24 cellular contexts compared by ENCODE assay signal in genomic region chr9:136304981-136305380, GRCh38. TPM values are rescaled to one million over a fixed set of nuclear protein-coding genes. Genes with fewer than 3 reads are reported as not detected.
A peak's percentile ranks its signal among the peaks of the same experiment; 100 is the strongest.
DNase-seq lines count a peak whose midpoint lies in the region; ATAC-seq and TF ChIP-seq lines count a peak whose summit lies in the region.
"Had no signal": no experiment of that assay in that cellular context is flagged by ENCODE, and none has a peak within 500 bp of the region (broad histone marks: within the 10 kb centered on the region; RNA-seq: fewer than 3 reads in every experiment).

No MANE protein-coding gene starts in this region.

- TF ChIP-seq CTCF in endodermal cell (conservative IDR thresholded peaks at IDR 0.05) (no peak), endothelial cell (IDR thresholded peaks at IDR 0.05; ENCODE audit: unreplicated experiment) (no peak)

- no peaks in the 10 kb centered on the region for H3K4me1 Mint-ChIP-seq in endodermal cell
- H3K4me1 Mint-ChIP-seq in endothelial cell (ENCODE audit: unreplicated experiment) = no peaks in the 10 kb centered on the region
- H3K4me1 Mint-ChIP-seq: H9 had no signal

- H3K27me3 Mint-ChIP-seq in endodermal cell (ENCODE audit: insufficient read depth) = no peaks in the 10 kb centered on the region
- H3K27me3 Mint-ChIP-seq in endothelial cell (ENCODE audit: unreplicated experiment) = no peaks in the 10 kb centered on the region
- H3K27me3 Mint-ChIP-seq: B cell had no signal

- no peaks in the 10 kb centered on the region for H3K36me3 Mint-ChIP-seq in endodermal cell (ENCODE audit: low read depth)
- H3K36me3 Mint-ChIP-seq in endothelial cell (ENCODE audit: low read depth, unreplicated experiment) = no peaks in the 10 kb centered on the region

- H3K4me3 ChIP-seq in NT2/D1 (ENCODE audit: insufficient read length, low read depth) = no peak overlapping the region
- H3K4me3 ChIP-seq in endodermal cell (ENCODE audit: low read length) = no peak overlapping the region
- H3K4me3 ChIP-seq: GM23248, SJCRH30 had no signal

- no peak overlapping the region for H3K27ac Mint-ChIP-seq in endodermal cell
- no peak overlapping the region for H3K27ac Mint-ChIP-seq in endothelial cell (ENCODE audit: unreplicated experiment)
- H3K27ac Mint-ChIP-seq: B cell, H9, HFFc6 had no signal

- H3K9me3 Mint-ChIP-seq in endodermal cell = no peaks in the 10 kb centered on the region
- no peaks in the 10 kb centered on the region for H3K9me3 Mint-ChIP-seq in endothelial cell (ENCODE audit: unreplicated experiment)
- H3K9me3 Mint-ChIP-seq: H9, HFFc6 had no signal

- WGBS in endodermal cell (ENCODE audit: insufficient coverage in 1 of 2, insufficient read length in 1 of 2), 2 experiments = 89 to 95% methylated on average over 9 to 13 of the region's 13 CpGs

- no peaks in the 10 kb centered on the region for H3K27me3 ChIP-seq in NT2/D1 (ENCODE audit: insufficient read depth, insufficient read length)
- H3K27me3 ChIP-seq in endodermal cell (ENCODE audit: control insufficient read depth, insufficient read depth, low read length, poor library complexity, severe bottlenecking) = no peaks in the 10 kb centered on the region

- H3K9me3 ChIP-seq in NT2/D1 (ENCODE audit: insufficient read depth, low read length) (no peaks in the 10 kb centered on the region), endodermal cell (ENCODE audit: control insufficient read depth, low read length) (no peaks in the 10 kb centered on the region)
- H3K9me3 ChIP-seq: SJCRH30 had no signal

- H3K4me1 ChIP-seq in NT2/D1 (ENCODE audit: insufficient read depth, insufficient read length) = peaks cover 25% of the 10 kb centered on the region
- H3K4me1 ChIP-seq in endodermal cell (ENCODE audit: control insufficient read depth, insufficient read depth, low read length) = no peaks in the 10 kb centered on the region

- intact Hi-C loops in left ventricle myocardium superior (cut with micrococcal nuclease) = no loop called here
- intact Hi-C loops in cardiac septum (cut with DNase I) = no loop called here

- DNase-seq in left ventricle myocardium superior (peak; percentile 29), cardiac septum (ENCODE audit: low spot score) (no peak), NT2/D1 (ENCODE audit: low read depth, low spot score) (no peak), endodermal cell (no peak), endothelial cell (ENCODE audit: low spot score) (no peak)
- no peak for DNase-seq in stimulated activated CD4-positive, alpha-beta T cell treated with anti-CD3 and anti-CD28 coated beads, Interleukin-15, amount 100 ng/mL, for 24 hours
- DNase-seq in activated CD8-positive, alpha-beta memory T cell treated with anti-CD3 and anti-CD28 coated beads for 24 hours = no peak
- DNase-seq: DMS153, H9, HFFc6, KBM-7, MV-4-11, NCI-H1105, NCI-H1436 treated with DMSO at 0.1 percent for 48 hours, NCI-H187 treated with DMSO at 0.1 percent for 48 hours, NCI-H2227 treated with DMSO at 0.1 percent for 48 hours, NCI-H526 treated with DMSO at 0.1 percent for 48 hours, T-helper 1 cell had no signal

- ATAC-seq in left ventricle myocardium superior = no peak

- H3K27ac ChIP-seq in endodermal cell (ENCODE audit: low read depth, low read length) = peak overlapping the region; percentile 64
- H3K27ac ChIP-seq: GM23248, SJCRH30 had no signal

- no peak overlapping the region for H3K4me3 Mint-ChIP-seq in endodermal cell
- no peak overlapping the region for H3K4me3 Mint-ChIP-seq in endothelial cell (ENCODE audit: unreplicated experiment)
- H3K4me3 Mint-ChIP-seq: B cell, H9, HFFc6 had no signal

- H3K36me3 ChIP-seq in NT2/D1 (ENCODE audit: insufficient read depth, insufficient read length, low read length) (no peaks in the 10 kb centered on the region), endodermal cell (ENCODE audit: control insufficient read depth, insufficient read depth, low read length) (no peaks in the 10 kb centered on the region)
- H3K36me3 ChIP-seq: SJCRH30 had no signal

- H3K9ac ChIP-seq in NT2/D1 (ENCODE audit: insufficient read length, low read depth) (peak overlapping the region; percentile 13), endodermal cell (ENCODE audit: extremely low read depth, low read length, poor library complexity, severe bottlenecking) (no peak overlapping the region)
- H3K9ac ChIP-seq: GM23248 had no signal

RNA-seq across cellular contexts. Expression of gene CCDC187, which starts 1.1 kb away (rescaled TPM):
- total RNA-seq in left ventricle myocardium superior (not detected), cardiac septum (0.03 TPM), endodermal cell (under 1 TPM; 0.04 to 0.09 TPM), endothelial cell (ENCODE audit: unreplicated experiment) (0.05 TPM)
- polyA plus RNA-seq in endodermal cell (2013, experiment 1 of 2) = 0.04 TPM
- polyA plus RNA-seq in endodermal cell (2013, experiment 2 of 2) = 0.04 TPM
- total RNA-seq: Daoy, GM23248, HFFc6, LHCN-M2, MCF 10A, SJCRH30 had no signal
- polyA plus RNA-seq: GM23248 had no signal

RNA-seq across cellular contexts. Expression of gene GPSM1, which starts 22.4 kb away (rescaled TPM):
- 61.7 TPM for total RNA-seq in left ventricle myocardium superior
- total RNA-seq in cardiac septum = 35.1 TPM
- 10 to 100 TPM; 37.2 to 38.6 TPM for total RNA-seq in endodermal cell
- polyA plus RNA-seq in endodermal cell (2013, experiment 1 of 2) = 48.0 TPM
- 42.4 TPM for polyA plus RNA-seq in endodermal cell (2013, experiment 2 of 2)
- total RNA-seq in endothelial cell (ENCODE audit: unreplicated experiment) = 31.7 TPM

RNA-seq across cellular contexts. Expression of gene DNLZ, which starts 58.6 kb away (rescaled TPM):
- 40.2 TPM for total RNA-seq in left ventricle myocardium superior
- total RNA-seq in cardiac septum = 34.1 TPM
- 10 to 100 TPM; 12.6 to 20.1 TPM for total RNA-seq in endodermal cell
- 10.9 TPM for polyA plus RNA-seq in endodermal cell (2013, experiment 1 of 2)
- polyA plus RNA-seq in endodermal cell (2013, experiment 2 of 2) = 9.2 TPM
- total RNA-seq in endothelial cell (ENCODE audit: unreplicated experiment) = 14.5 TPM

RNA-seq across cellular contexts. Expression of gene QSOX2, which starts 59.4 kb away (rescaled TPM):
- total RNA-seq in left ventricle myocardium superior (8.7 TPM), cardiac septum (7.2 TPM), endodermal cell (10 to 100 TPM; 22.0 to 26.3 TPM), endothelial cell (ENCODE audit: unreplicated experiment) (14.0 TPM)
- 29.8 TPM for polyA plus RNA-seq in endodermal cell (2013, experiment 1 of 2)
- 26.3 TPM for polyA plus RNA-seq in endodermal cell (2013, experiment 2 of 2)
